In genomic region chr7:6420680-6421079, GRCh38 we compare ENCODE assay signal across 29 cellular contexts. TPM values are rescaled to one million over a fixed set of nuclear protein-coding genes. Genes with fewer than 3 reads are reported as not detected.
A peak's percentile ranks its signal among the peaks of the same experiment; 100 is the strongest.
DNase-seq lines count a peak whose midpoint lies in the region; ATAC-seq and TF ChIP-seq lines count a peak whose summit lies in the region.
"Had no signal": no experiment of that assay in that cellular context is flagged by ENCODE, and none has a peak within 500 bp of the region (broad histone marks: within the 10 kb centered on the region; RNA-seq: fewer than 3 reads in every experiment).

No MANE protein-coding gene starts in this region.

- H3K4me3 ChIP-seq in BLaER1 treated with 17β-estradiol and CSF1 and Interleukin-3, amounts not matched to agents 10 nM and 100 nM = no peak overlapping the region
- H3K4me3 ChIP-seq in gastrocnemius medialis = no peak overlapping the region
- H3K4me3 ChIP-seq in esophagus squamous epithelium = no peak overlapping the region
- H3K4me3 ChIP-seq: A549, GM12878, GM23338, HAP-1, SJCRH30 had no signal

- H3K4me1 Mint-ChIP-seq in dendritic cell treated with granulocyte-macrophage colony-stimulating factor and Interleukin-4, amounts not matched to agents 40 ng/mL and 50 ng/mL, for 4 days (ENCODE audit: low read depth) = peaks cover 62% of the 10 kb centered on the region

- TF ChIP-seq RAD21 in Ishikawa (IDR thresholded peaks at IDR 0.05; ENCODE audit: low read depth) = no peak

- H3K27ac Mint-ChIP-seq in dendritic cell treated with granulocyte-macrophage colony-stimulating factor and Interleukin-4, amounts not matched to agents 40 ng/mL and 50 ng/mL, for 4 days = peak overlapping the region; percentile 60
- H3K27ac Mint-ChIP-seq: CD4-positive, alpha-beta T cell; GM23338; T-cell had no signal

- H3K4me3 Mint-ChIP-seq in dendritic cell treated with granulocyte-macrophage colony-stimulating factor and Interleukin-4, amounts not matched to agents 40 ng/mL and 50 ng/mL, for 4 days = no peak overlapping the region
- H3K4me3 Mint-ChIP-seq: CD4-positive, alpha-beta T cell; GM23338; IgD-negative memory B cell; T-cell had no signal

- H4K20me1 ChIP-seq in BLaER1 treated with 17β-estradiol and CSF1 and Interleukin-3, amounts not matched to agents 10 nM and 100 nM = peaks cover 0 to 42% (median 6%) of the 10 kb centered on the region in 11 experiments; a peak in 6 of 22 replicates

- H3K9ac ChIP-seq in BLaER1 treated with 17β-estradiol and CSF1 and Interleukin-3, amounts not matched to agents 10 nM and 100 nM = peak overlapping the region in 8 of 11 experiments; percentile 18 to 54 (median 42); a peak in 12 of 22 replicates

- in situ Hi-C loops in gastrocnemius medialis (cut with MboI; ENCODE audit: low sequenced_read_pairs in 4 of 4) = no loop called here

- DNase-seq in gastrocnemius medialis (no peak), esophagus squamous epithelium (lab: John Stamatoyannopoulos, UW) (no peak), CD1c-positive myeloid dendritic cell (ENCODE audit: extremely low spot score) (no peak)
- DNase-seq: AML-193; CD4-positive, alpha-beta T cell; EL; GDM1; Kasumi-1; NCI-H1092 treated with DMSO at 0.1 percent for 48 hours; NCI-H1436; NCI-H1930; NCI-H2107; NCI-H446 treated with DMSO at 0.1 percent for 48 hours; NCI-H526; NCI-H82; NK-92 treated with Interleukin-12 subunit alpha and Interleukin-12 subunit beta, amount 100 ng/mL, for 24 hours; PC-3; SJCRH30; T-cell had no signal

- no peaks in the 10 kb centered on the region for H3K27me3 ChIP-seq in BLaER1 treated with 17β-estradiol and CSF1 and Interleukin-3, amounts not matched to agents 10 nM and 100 nM
- H3K27me3 ChIP-seq in gastrocnemius medialis (no peaks in the 10 kb centered on the region), esophagus squamous epithelium (no peaks in the 10 kb centered on the region)
- H3K27me3 ChIP-seq: SJCRH30 had no signal

- H3K9me3 ChIP-seq in BLaER1 treated with 17β-estradiol and CSF1 and Interleukin-3, amounts not matched to agents 10 nM and 100 nM (replicated peaks in 1 of 11) = no peaks in the 10 kb centered on the region
- H3K9me3 ChIP-seq in gastrocnemius medialis (no peaks in the 10 kb centered on the region), esophagus squamous epithelium (no peaks in the 10 kb centered on the region)
- H3K9me3 ChIP-seq: A549, SJCRH30 had no signal

- H3K4me1 ChIP-seq in BLaER1 treated with 17β-estradiol and CSF1 and Interleukin-3, amounts not matched to agents 10 nM and 100 nM = peaks cover 49 to 79% (median 72%) of the 10 kb centered on the region in 10 experiments
- H3K4me1 ChIP-seq in gastrocnemius medialis = peaks cover 24 to 31% of the 10 kb centered on the region in 2 donors
- peaks cover 10 to 16% (median 11%) of the 10 kb centered on the region in 3 donors for H3K4me1 ChIP-seq in esophagus squamous epithelium
- H3K4me1 ChIP-seq: HAP-1, SJCRH30 had no signal

- ATAC-seq in gastrocnemius medialis = no peak
- ATAC-seq in HG02981 (IDR thresholded peaks at IDR 0.05; ENCODE audit: unreplicated experiment) = no peak
- ATAC-seq: A549, GM12878, GM23338, PC-3, Right ventricle myocardium inferior, T-cell had no signal

- TF ChIP-seq EP300 in Ishikawa (IDR thresholded peaks at IDR 0.05; ENCODE audit: borderline replicate concordance) = no peak

- H3K27me3 Mint-ChIP-seq in dendritic cell treated with granulocyte-macrophage colony-stimulating factor and Interleukin-4, amounts not matched to agents 40 ng/mL and 50 ng/mL, for 4 days = no peaks in the 10 kb centered on the region
- H3K27me3 Mint-ChIP-seq: CD4-positive, alpha-beta T cell; IgD-negative memory B cell; T-cell had no signal

- no peak for TF ChIP-seq POLR2A in gastrocnemius medialis (IDR thresholded peaks at IDR 0.05)
- no peak for TF ChIP-seq POLR2A in esophagus squamous epithelium (IDR thresholded peaks at IDR 0.05)

- peaks cover 76 to 99% (median 93%) of the 10 kb centered on the region in 11 experiments for H3K36me3 ChIP-seq in BLaER1 treated with 17β-estradiol and CSF1 and Interleukin-3, amounts not matched to agents 10 nM and 100 nM
- H3K36me3 ChIP-seq in gastrocnemius medialis = peaks cover 2 to 36% of the 10 kb centered on the region in 2 donors
- H3K36me3 ChIP-seq in esophagus squamous epithelium = peaks cover 3 to 92% (median 23%) of the 10 kb centered on the region in 3 donors

- H3K36me3 Mint-ChIP-seq in dendritic cell treated with granulocyte-macrophage colony-stimulating factor and Interleukin-4, amounts not matched to agents 40 ng/mL and 50 ng/mL, for 4 days (ENCODE audit: low read depth) = peaks cover 81% of the 10 kb centered on the region

- no peaks in the 10 kb centered on the region for H3K9me3 Mint-ChIP-seq in dendritic cell treated with granulocyte-macrophage colony-stimulating factor and Interleukin-4, amounts not matched to agents 40 ng/mL and 50 ng/mL, for 4 days
- H3K9me3 Mint-ChIP-seq: CD4-positive, alpha-beta T cell; IgD-negative memory B cell; T-cell had no signal

- intact Hi-C loops in dendritic cell treated with granulocyte-macrophage colony-stimulating factor and Interleukin-4, amounts not matched to agents 40 ng/mL and 50 ng/mL, for 4 days (cut with micrococcal nuclease) = no loop called here
- intact Hi-C loops in gastrocnemius medialis (cut with DNase I; ENCODE audit: low total_unique reads) (loop anchor here (5.0 kb wide), 1 partner anchor 243 kb away; no protein-coding TSS in a partner anchor), esophagus squamous epithelium (cut with DNase I) (no loop called here)

- 93 to 97% methylated on average over 3 to 9 of the region's 10 CpGs for WGBS in esophagus squamous epithelium, 2 donors

- no peak for TF ChIP-seq CTCF in gastrocnemius medialis (IDR thresholded peaks at IDR 0.05 in 4 of 5, conservative IDR thresholded peaks at IDR 0.05 in 1 of 5)
- TF ChIP-seq CTCF in esophagus squamous epithelium (IDR thresholded peaks at IDR 0.05) = no peak

- peak overlapping the region in 4 of 11 experiments; percentile 4 to 40 (median 19); a peak in 3 of 22 replicates for H3K4me2 ChIP-seq in BLaER1 treated with 17β-estradiol and CSF1 and Interleukin-3, amounts not matched to agents 10 nM and 100 nM
- H3K4me2 ChIP-seq: A549, GM23338 had no signal

- peak overlapping the region in 10 of 11 experiments; percentile 32 to 86 (median 70); a peak in 19 of 22 replicates for H3K27ac ChIP-seq in BLaER1 treated with 17β-estradiol and CSF1 and Interleukin-3, amounts not matched to agents 10 nM and 100 nM
- H3K27ac ChIP-seq in gastrocnemius medialis = peak overlapping the region; percentile 90 to 97 (median 94)
- H3K27ac ChIP-seq in esophagus squamous epithelium = no peak overlapping the region
- H3K27ac ChIP-seq: A549, SJCRH30 had no signal

TF ChIP-seq in Ishikawa, 13 proteins besides CTCF, POLR2A, EP300 and RAD21:
- TF ChIP-seq TAF1 (IDR thresholded peaks at IDR 0.05; ENCODE audit: low read depth) (no peak), NFIC (IDR thresholded peaks at IDR 0.05) (peak; percentile 31; the same call in 1 of the 2 replicates), MAX (IDR thresholded peaks at IDR 0.05) (no peak), REST (IDR thresholded peaks at IDR 0.05; ENCODE audit: low read depth) (no peak)

RNA-seq across cellular contexts. Expression of gene DAGLB, which starts 27.1 kb away (rescaled TPM):
- total RNA-seq in gastrocnemius medialis = 10 to 100 TPM; 11.7 to 24.0 (median 16.1) TPM
- 10 to 100 TPM in 3 of 4 donors, 1 to 10 TPM in 1; 7.1 to 12.4 (median 10.6) TPM for total RNA-seq in esophagus squamous epithelium

RNA-seq across cellular contexts. Expression of gene RAC1, which starts 46.4 kb away (rescaled TPM):
- total RNA-seq in gastrocnemius medialis (100 to 1,000 TPM in 2 of 4 donors, 10 to 100 TPM in 2; 75.2 to 168 (median 111) TPM), esophagus squamous epithelium (100 to 1,000 TPM; 174 to 310 (median 226) TPM)

Comparison
In these comparisons a context has a peak if more than half of its experiments do, and no peak if none do; other contexts are left out.
1. H3K27ac ChIP-seq: peak in BLaER1 treated with 17β-estradiol and CSF1 and Interleukin-3, amounts not matched to agents 10 nM and 100 nM (10 of 11) and gastrocnemius medialis (4 of 4); none in esophagus squamous epithelium (0 of 4).